ENCODE assay signal across 11 cellular contexts in genomic region chr17:48596000-48596734, GRCh38. TPM values are rescaled to one million over a fixed set of nuclear protein-coding genes. Genes with fewer than 3 reads are reported as not detected.
DNase-seq lines count a peak whose midpoint lies in the region; ATAC-seq and TF ChIP-seq lines count a peak whose summit lies in the region.
"Had no signal": no experiment of that assay in that cellular context is flagged by ENCODE, and none has a peak within 500 bp of the region (broad histone marks: within the 10 kb centered on the region; RNA-seq: fewer than 3 reads in every experiment).

No MANE protein-coding gene starts in this region.

- H3K27me3 Mint-ChIP-seq in chondrocyte (ENCODE audit: low read depth): peaks cover 94% of the 10 kb centered on the region

- H3K79me2 ChIP-seq in smooth muscle cell (ENCODE audit: low read depth): peaks cover 86% of the 10 kb centered on the region

- ATAC-seq in GM18498 (IDR thresholded peaks at IDR 0.05; ENCODE audit: unreplicated experiment) (no peak), body of pancreas (no peak)

- H3K4me1 ChIP-seq in smooth muscle cell (ENCODE audit: low read depth): peaks cover 15% of the 10 kb centered on the region
- peaks cover 35% of the 10 kb centered on the region for H3K4me1 ChIP-seq in body of pancreas

- H4K20me1 ChIP-seq in smooth muscle cell (ENCODE audit: low read depth): peaks cover 92% of the 10 kb centered on the region

- H3K9ac ChIP-seq in smooth muscle cell (ENCODE audit: low read depth): peak overlapping the region; percentile 69

- no peak overlapping the region for H2AFZ ChIP-seq in smooth muscle cell (ENCODE audit: low read depth)

- H3K4me3 ChIP-seq in fibroblast of the aortic adventitia (ENCODE audit: low read depth, low read length) (peak overlapping the region; percentile 70), smooth muscle cell (peak overlapping the region; percentile 57), body of pancreas (no peak overlapping the region)

- DNase-seq in DMS 273 (lab: John Stamatoyannopoulos, UW; ENCODE audit: unreplicated experiment) (peak; percentile 23), DMS 273 treated with DMSO at 0.1 percent for 48 hours (lab: John Stamatoyannopoulos, UW) (no peak), fibroblast of the aortic adventitia (ENCODE audit: low read depth) (no peak), smooth muscle cell (lab: John Stamatoyannopoulos, UW; ENCODE audit: unreplicated experiment) (no peak), body of pancreas (no peak), chondrocyte (ENCODE audit: low spot score) (no peak)
- peak; percentile 52 to 61 for DNase-seq in activated CD4-positive, alpha-beta T cell treated with anti-CD3 and anti-CD28 coated beads, Interleukin-2, amount 50 U/mL, for 48 hours
- DNase-seq: NCI-H345 had no signal

- H3K9me3 Mint-ChIP-seq in chondrocyte (ENCODE audit: low read depth): no peaks in the 10 kb centered on the region

- 23% methylated on average over 54 of the region's 54 CpGs for WGBS in smooth muscle cell (ENCODE audit: low lambda C conversion rate)
- 11% methylated on average over 27 to 53 of the region's 54 CpGs for WGBS in body of pancreas, 2 donors

- peaks cover 5% of the 10 kb centered on the region for H3F3A ChIP-seq in smooth muscle cell (ENCODE audit: low read depth)

- no peak for TF ChIP-seq CTCF in fibroblast of the aortic adventitia (IDR thresholded peaks at IDR 0.05; ENCODE audit: insufficient read depth, low read length)
- no peak for TF ChIP-seq CTCF in smooth muscle cell (IDR thresholded peaks at IDR 0.05; ENCODE audit: borderline replicate concordance, insufficient read depth, poor library complexity, severe bottlenecking)
- no peak for TF ChIP-seq CTCF in body of pancreas (IDR thresholded peaks at IDR 0.05)
- no peak for TF ChIP-seq CTCF in chondrocyte (IDR thresholded peaks at IDR 0.05)

- H3K9me3 ChIP-seq in smooth muscle cell (replicated peaks; ENCODE audit: low read depth): no peaks in the 10 kb centered on the region
- no peaks in the 10 kb centered on the region for H3K9me3 ChIP-seq in body of pancreas

- intact Hi-C loops in body of pancreas (cut with DNase I): no loop called here

- H3K36me3 Mint-ChIP-seq in chondrocyte (ENCODE audit: low read depth): peaks cover 2% of the 10 kb centered on the region

- H3K36me3 ChIP-seq in smooth muscle cell (ENCODE audit: low read depth) (no peaks in the 10 kb centered on the region), body of pancreas (replicated peaks in 1 of 2; ENCODE audit: insufficient read depth in 1 of 2, low read depth in 2 of 2) (no peaks in the 10 kb centered on the region)

- H3K27ac ChIP-seq in smooth muscle cell (ENCODE audit: low read depth): peak overlapping the region; percentile 79
- H3K27ac ChIP-seq in body of pancreas: no peak overlapping the region
- H3K27ac ChIP-seq: 22Rv1 had no signal

- H3K27me3 ChIP-seq in smooth muscle cell (ENCODE audit: low read depth) (peaks cover 14% of the 10 kb centered on the region), body of pancreas (peaks cover 7 to 75% of the 10 kb centered on the region in 2 donors)

- H3K4me1 Mint-ChIP-seq in chondrocyte (ENCODE audit: low read depth): peaks cover 16% of the 10 kb centered on the region

- peak overlapping the region; percentile 98 for H3K4me2 ChIP-seq in smooth muscle cell

- no peak overlapping the region for H3K4me3 Mint-ChIP-seq in chondrocyte (ENCODE audit: unreplicated experiment)

- TF ChIP-seq POLR2A in body of pancreas (IDR thresholded peaks at IDR 0.05): no peak

- H3K27ac Mint-ChIP-seq in chondrocyte (ENCODE audit: unreplicated experiment): no peak overlapping the region

RNA-seq across cellular contexts. Expression of gene HOXB5, which starts 2.6 kb away (rescaled TPM):
- total RNA-seq in fibroblast of the aortic adventitia (ENCODE audit: low replicate concordance) (0.27 and 0.57 TPM in 2 replicates), smooth muscle cell (0.49 and 0.94 TPM in 2 replicates), body of pancreas (under 1 TPM in 1 of 2 donors, not detected in 1; 0.99 TPM), chondrocyte (not detected in 3 replicates)
- 1.4 and 1.8 TPM in 2 replicates for polyA plus RNA-seq in smooth muscle cell
- total RNA-seq: temporal lobe had no signal

RNA-seq across cellular contexts. Expression of gene HOXB3, which starts 6.1 kb away (rescaled TPM):
- 9.7 and 14.2 TPM in 2 replicates for total RNA-seq in fibroblast of the aortic adventitia (ENCODE audit: low replicate concordance)
- 5.1 and 9.1 TPM in 2 replicates for total RNA-seq in smooth muscle cell
- polyA plus RNA-seq in smooth muscle cell: 2.8 and 4.4 TPM in 2 replicates
- total RNA-seq in body of pancreas: 1 to 10 TPM in 1 of 2 donors, not detected in 1; 2.9 TPM
- 0.18 to 0.57 TPM in 2 of 3 replicates, not detected in the other for total RNA-seq in chondrocyte
- total RNA-seq: temporal lobe had no signal

RNA-seq across cellular contexts. Expression of gene HOXB6, which starts 8.6 kb away (rescaled TPM):
- 0.63 and 13.1 TPM in 2 replicates for total RNA-seq in fibroblast of the aortic adventitia (ENCODE audit: low replicate concordance)
- total RNA-seq in smooth muscle cell: 6.3 and 7.2 TPM in 2 replicates
- 9.3 and 10.3 TPM in 2 replicates for polyA plus RNA-seq in smooth muscle cell
- total RNA-seq in body of pancreas: 1 to 10 TPM; 2.1 to 2.6 TPM
- total RNA-seq in chondrocyte: not detected in 3 replicates
- total RNA-seq: temporal lobe had no signal

RNA-seq across cellular contexts. Expression of gene HOXB7, which starts 14.7 kb away (rescaled TPM):
- 0.18 and 4.7 TPM in 2 replicates for total RNA-seq in fibroblast of the aortic adventitia (ENCODE audit: low replicate concordance)
- total RNA-seq in smooth muscle cell: 13.7 and 16.1 TPM in 2 replicates
- polyA plus RNA-seq in smooth muscle cell: 29.7 and 33.4 TPM in 2 replicates
- under 1 TPM in 1 of 2 donors, not detected in 1; 0.52 TPM for total RNA-seq in body of pancreas
- total RNA-seq in chondrocyte: not detected in 3 replicates
- total RNA-seq: temporal lobe had no signal

RNA-seq across cellular contexts. Expression of gene HOXB4, which starts 18.0 kb away (rescaled TPM):
- total RNA-seq in fibroblast of the aortic adventitia (ENCODE audit: low replicate concordance) (3.8 and 7.0 TPM in 2 replicates), smooth muscle cell (0.72 and 2.6 TPM in 2 replicates), body of pancreas (1 to 10 TPM in 1 of 2 donors, under 1 TPM in 1; 0.26 to 2.3 TPM), chondrocyte (not detected in 3 replicates)
- 0.96 and 1.0 TPM in 2 replicates for polyA plus RNA-seq in smooth muscle cell
- total RNA-seq: temporal lobe had no signal

Comparison
In these comparisons a context has a peak if more than half of its experiments do, and no peak if none do; other contexts are left out.
1. DNase-seq: peak in DMS 273 (single experiment) and activated CD4-positive, alpha-beta T cell treated with anti-CD3 and anti-CD28 coated beads, Interleukin-2, amount 50 U/mL, for 48 hours (2 of 2); none in DMS 273 treated with DMSO at 0.1 percent for 48 hours (single experiment), fibroblast of the aortic adventitia (single experiment), smooth muscle cell (single experiment), body of pancreas (0 of 4) and chondrocyte (single experiment).
2. H3K4me3 ChIP-seq: peak in fibroblast of the aortic adventitia (single experiment) and smooth muscle cell (single experiment); none in body of pancreas (0 of 2).